Comparison of ENCODE assay signal across 24 cellular contexts in genomic region chr3:47288966-47289910, GRCh38. TPM values are rescaled to one million over a fixed set of nuclear protein-coding genes. Genes with fewer than 3 reads are reported as not detected.
DNase-seq lines count a peak whose midpoint lies in the region; ATAC-seq and TF ChIP-seq lines count a peak whose summit lies in the region.
"Had no signal": no experiment of that assay in that cellular context is flagged by ENCODE, and none has a peak within 500 bp of the region (broad histone marks: within the 10 kb centered on the region; RNA-seq: fewer than 3 reads in every experiment).

No MANE protein-coding gene starts in this region.

- no peak for TF ChIP-seq CTCF in DOHH2 (IDR thresholded peaks at IDR 0.05; ENCODE audit: low read depth, low read length, poor library complexity, severe bottlenecking)

- no peaks in the 10 kb centered on the region for H4K20me1 ChIP-seq in DOHH2 (ENCODE audit: control insufficient read depth, insufficient read depth, low read depth, low read length)

- no peaks in the 10 kb centered on the region for H3K9me2 ChIP-seq in DOHH2 (replicated peaks; ENCODE audit: control insufficient read depth, low read length)

- H3K36me3 Mint-ChIP-seq in naive thymus-derived CD4-positive, alpha-beta T cell, result peaks cover 4 to 28% (median 7%) of the 10 kb centered on the region in 5 donors
- peaks cover 20% of the 10 kb centered on the region for H3K36me3 Mint-ChIP-seq in activated naive CD4-positive, alpha-beta T cell treated with anti-CD3 and anti-CD28 coated beads for 36 hours (ENCODE audit: low read depth)

- CTCF ChIA-PET in naive thymus-derived CD4-positive, alpha-beta T cell (lab: Charles Lee), result interaction anchor here (0.5 kb wide), 1 partner anchor 1739 kb away, joined by 5 read pairs; no protein-coding TSS in a partner anchor
- CTCF ChIA-PET in activated naive CD4-positive, alpha-beta T cell treated with anti-CD3 and anti-CD28 coated beads for 36 hours (lab: Charles Lee), result interaction anchor here (0.9 to 1.0 kb wide), 2 partner anchors 8 to 17 kb away, joined by 3 read pairs; no protein-coding TSS in a partner anchor

- H3K27ac Mint-ChIP-seq in naive thymus-derived CD4-positive, alpha-beta T cell, result no peak overlapping the region
- H3K27ac Mint-ChIP-seq in activated naive CD4-positive, alpha-beta T cell treated with anti-CD3 and anti-CD28 coated beads for 36 hours, result no peak overlapping the region
- H3K27ac Mint-ChIP-seq: activated CD4-positive, alpha-beta memory T cell treated with anti-CD3 and anti-CD28 coated beads, Interleukin-2, amount 10 ng/mL, durations not matched to agents 7 days and 5 days; activated naive CD4-positive, alpha-beta T cell treated with anti-CD3 and anti-CD28 coated beads, Interleukin-2, amount 50 U/mL, for 24 hours; neural progenitor cell had no signal

- no peak overlapping the region for H3K4me3 ChIP-seq in DOHH2 (ENCODE audit: low read length)
- no peak overlapping the region for H3K4me3 ChIP-seq in naive thymus-derived CD4-positive, alpha-beta T cell (ENCODE audit: low read length)
- H3K4me3 ChIP-seq: cardiac muscle cell, neural progenitor cell, uterus had no signal

- H3K4me3 Mint-ChIP-seq in naive thymus-derived CD4-positive, alpha-beta T cell, result no peak overlapping the region
- H3K4me3 Mint-ChIP-seq in activated naive CD4-positive, alpha-beta T cell treated with anti-CD3 and anti-CD28 coated beads for 36 hours, result no peak overlapping the region
- H3K4me3 Mint-ChIP-seq: activated CD4-positive, alpha-beta memory T cell treated with anti-CD3 and anti-CD28 coated beads, Interleukin-2, amount 10 ng/mL, durations not matched to agents 7 days and 5 days; activated naive CD4-positive, alpha-beta T cell treated with anti-CD3 and anti-CD28 coated beads, Interleukin-2, amount 50 U/mL, for 24 hours; activated T-cell treated with anti-CD3 and anti-CD28 coated beads, Interleukin-2, amount 50 U/mL, for 4 hours; CD8-positive, alpha-beta memory T cell; neural progenitor cell had no signal

- intact Hi-C loops in naive thymus-derived CD4-positive, alpha-beta T cell (cut with micrococcal nuclease), result loop anchor here in 1 of 2 donors (10.0 kb wide), 1 partner anchor 496 kb away; the partner anchor contains the start of gene SMARCC1
- intact Hi-C loops in activated naive CD4-positive, alpha-beta T cell treated with anti-CD3 and anti-CD28 coated beads for 36 hours (cut with micrococcal nuclease), result loop anchor here (10.0 kb wide), 1 partner anchor 496 kb away; the partner anchor contains the start of gene SMARCC1

- no peaks in the 10 kb centered on the region for H3K9me3 ChIP-seq in DOHH2 (ENCODE audit: control insufficient read depth, insufficient read depth, low read length)
- H3K9me3 ChIP-seq in naive thymus-derived CD4-positive, alpha-beta T cell (ENCODE audit: control insufficient read depth in 2 of 3, low read length in 3 of 3), result no peaks in the 10 kb centered on the region
- H3K9me3 ChIP-seq: uterus had no signal

- peaks cover 24 to 65% (median 50%) of the 10 kb centered on the region in 7 donors for H3K4me1 Mint-ChIP-seq in naive thymus-derived CD4-positive, alpha-beta T cell
- H3K4me1 Mint-ChIP-seq in activated naive CD4-positive, alpha-beta T cell treated with anti-CD3 and anti-CD28 coated beads for 36 hours (ENCODE audit: low read depth), result peaks cover 32% of the 10 kb centered on the region

- peaks cover 9% of the 10 kb centered on the region; the same call in 1 of the 2 replicates for H3F3A ChIP-seq in DOHH2 (ENCODE audit: control insufficient read depth, insufficient read depth)

- peak overlapping the region; percentile 90 for H3K27ac ChIP-seq in DOHH2 (ENCODE audit: low read depth, low read length)
- H3K27ac ChIP-seq in naive thymus-derived CD4-positive, alpha-beta T cell (ENCODE audit: low read depth, low read length), result no peak overlapping the region
- H3K27ac ChIP-seq: cardiac muscle cell, neural progenitor cell, uterus, WERI-Rb-1 had no signal

- no peaks in the 10 kb centered on the region for H3K27me3 Mint-ChIP-seq in naive thymus-derived CD4-positive, alpha-beta T cell
- no peaks in the 10 kb centered on the region for H3K27me3 Mint-ChIP-seq in activated naive CD4-positive, alpha-beta T cell treated with anti-CD3 and anti-CD28 coated beads for 36 hours (ENCODE audit: low read depth)
- H3K27me3 Mint-ChIP-seq: activated CD4-positive, alpha-beta memory T cell treated with anti-CD3 and anti-CD28 coated beads, Interleukin-2, amount 10 ng/mL, durations not matched to agents 7 days and 5 days; activated naive CD4-positive, alpha-beta T cell treated with anti-CD3 and anti-CD28 coated beads, Interleukin-2, amount 50 U/mL, for 24 hours; CD8-positive, alpha-beta memory T cell had no signal

- H3K4me1 ChIP-seq in DOHH2 (ENCODE audit: control insufficient read depth, low read length), result peaks cover 84% of the 10 kb centered on the region
- H3K4me1 ChIP-seq in naive thymus-derived CD4-positive, alpha-beta T cell (ENCODE audit: control insufficient read depth in 2 of 2, insufficient read depth in 2 of 2, low read length in 2 of 2), result peaks cover 0 to 7% of the 10 kb centered on the region in 2 donors
- H3K4me1 ChIP-seq: neural progenitor cell had no signal

- peak; percentile 50 for ATAC-seq in naive thymus-derived CD4-positive, alpha-beta T cell
- no peak for ATAC-seq in HG03280 (IDR thresholded peaks at IDR 0.05; ENCODE audit: unreplicated experiment)
- no peak for ATAC-seq in GM18870 (IDR thresholded peaks at IDR 0.05; ENCODE audit: unreplicated experiment)
- ATAC-seq: activated T-cell treated with anti-CD3 and anti-CD28 coated beads, Interleukin-2, amount 50 U/mL, for 4 hours; Panc1 had no signal

- peaks cover 98% of the 10 kb centered on the region for H3K79me2 ChIP-seq in DOHH2 (ENCODE audit: control insufficient read depth, low read length)

- no peaks in the 10 kb centered on the region for H3K27me3 ChIP-seq in DOHH2 (ENCODE audit: control insufficient read depth, low read length)
- H3K27me3 ChIP-seq in naive thymus-derived CD4-positive, alpha-beta T cell (ENCODE audit: control insufficient read depth in 2 of 2, insufficient read depth in 2 of 2, low read length in 2 of 2), result no peaks in the 10 kb centered on the region
- H3K27me3 ChIP-seq: cardiac muscle cell, neural progenitor cell, uterus had no signal

- peaks cover 0 to 1% (median 0%) of the 10 kb centered on the region in 11 donors for H3K9me3 Mint-ChIP-seq in naive thymus-derived CD4-positive, alpha-beta T cell
- H3K9me3 Mint-ChIP-seq in activated naive CD4-positive, alpha-beta T cell treated with anti-CD3 and anti-CD28 coated beads for 36 hours, result no peaks in the 10 kb centered on the region
- H3K9me3 Mint-ChIP-seq: activated CD4-positive, alpha-beta memory T cell treated with anti-CD3 and anti-CD28 coated beads, Interleukin-2, amount 10 ng/mL, durations not matched to agents 7 days and 5 days; activated naive CD4-positive, alpha-beta T cell treated with anti-CD3 and anti-CD28 coated beads, Interleukin-2, amount 50 U/mL, for 24 hours; activated T-cell treated with anti-CD3 and anti-CD28 coated beads, Interleukin-2, amount 50 U/mL, for 4 hours; CD8-positive, alpha-beta memory T cell; neural progenitor cell had no signal

- peak; percentile 13 for DNase-seq in NCI-H2227 (lab: John Stamatoyannopoulos, UW; ENCODE audit: unreplicated experiment)
- DNase-seq in amniotic epithelial cell (ENCODE audit: low read depth), result peak; percentile 66
- no peak for DNase-seq in naive thymus-derived CD4-positive, alpha-beta T cell
- DNase-seq in activated naive CD4-positive, alpha-beta T cell treated with anti-CD3 and anti-CD28 coated beads for 36 hours, result no peak
- DNase-seq in EL, result no peak
- DNase-seq: activated CD4-positive, alpha-beta memory T cell treated with anti-CD3 and anti-CD28 coated beads, Interleukin-2, amount 10 ng/mL, durations not matched to agents 7 days and 5 days; activated T-cell treated with anti-CD3 and anti-CD28 coated beads, Interleukin-2, amount 50 U/mL, for 4 hours; CD8-positive, alpha-beta memory T cell; DND-41; hypothalamus; kidney; NCI-H2029; NCI-H524 treated with DMSO at 0.1 percent for 48 hours; retina; SW 1271; uterus; WERI-Rb-1 had no signal

- peaks cover 52% of the 10 kb centered on the region for H3K36me3 ChIP-seq in DOHH2 (ENCODE audit: control insufficient read depth, low read length)
- H3K36me3 ChIP-seq in naive thymus-derived CD4-positive, alpha-beta T cell (ENCODE audit: control insufficient read depth in 2 of 3, insufficient read depth in 3 of 3, low read length in 3 of 3), result peaks cover 0 to 17% (median 6%) of the 10 kb centered on the region in 3 experiments
- H3K36me3 ChIP-seq: neural progenitor cell, uterus had no signal

- peak overlapping the region; percentile 88 for H3K4me2 ChIP-seq in DOHH2 (ENCODE audit: low read length)
- H3K4me2 ChIP-seq: neural progenitor cell had no signal

- POLR2A ChIA-PET in naive thymus-derived CD4-positive, alpha-beta T cell (lab: Charles Lee), result no interaction called here

RNA-seq across cellular contexts. Expression of gene KLHL18, which starts 6.5 kb away (rescaled TPM):
- 10 to 100 TPM; 21.7 to 47.5 (median 24.5) TPM for total RNA-seq in naive thymus-derived CD4-positive, alpha-beta T cell
- 10 to 100 TPM in 1 of 2 donors, 1 to 10 TPM in 1; 8.8 to 16.1 TPM for polyA plus RNA-seq in naive thymus-derived CD4-positive, alpha-beta T cell
- total RNA-seq in activated naive CD4-positive, alpha-beta T cell treated with anti-CD3 and anti-CD28 coated beads for 36 hours, result 10 to 100 TPM; 20.7 to 21.6 TPM

RNA-seq across cellular contexts. Expression of gene KIF9, which starts 6.6 kb away (rescaled TPM):
- total RNA-seq in naive thymus-derived CD4-positive, alpha-beta T cell, result 10 to 100 TPM in 2 of 5 experiments, 1 to 10 TPM in 3; 2.7 to 15.0 (median 4.1) TPM
- 1 to 10 TPM; 2.3 to 5.3 TPM for polyA plus RNA-seq in naive thymus-derived CD4-positive, alpha-beta T cell
- total RNA-seq in activated naive CD4-positive, alpha-beta T cell treated with anti-CD3 and anti-CD28 coated beads for 36 hours, result 1 to 10 TPM; 4.5 to 4.9 TPM

Comparison
In these comparisons a context has a peak if more than half of its experiments do, and no peak if none do; other contexts are left out.
1. DNase-seq: peak in NCI-H2227 (single experiment) and amniotic epithelial cell (single experiment); none in naive thymus-derived CD4-positive, alpha-beta T cell (0 of 9), activated naive CD4-positive, alpha-beta T cell treated with anti-CD3 and anti-CD28 coated beads for 36 hours (single experiment) and EL (single experiment).